ENCODE assay signal across 1 cellular context in the genomic region with DNA sequence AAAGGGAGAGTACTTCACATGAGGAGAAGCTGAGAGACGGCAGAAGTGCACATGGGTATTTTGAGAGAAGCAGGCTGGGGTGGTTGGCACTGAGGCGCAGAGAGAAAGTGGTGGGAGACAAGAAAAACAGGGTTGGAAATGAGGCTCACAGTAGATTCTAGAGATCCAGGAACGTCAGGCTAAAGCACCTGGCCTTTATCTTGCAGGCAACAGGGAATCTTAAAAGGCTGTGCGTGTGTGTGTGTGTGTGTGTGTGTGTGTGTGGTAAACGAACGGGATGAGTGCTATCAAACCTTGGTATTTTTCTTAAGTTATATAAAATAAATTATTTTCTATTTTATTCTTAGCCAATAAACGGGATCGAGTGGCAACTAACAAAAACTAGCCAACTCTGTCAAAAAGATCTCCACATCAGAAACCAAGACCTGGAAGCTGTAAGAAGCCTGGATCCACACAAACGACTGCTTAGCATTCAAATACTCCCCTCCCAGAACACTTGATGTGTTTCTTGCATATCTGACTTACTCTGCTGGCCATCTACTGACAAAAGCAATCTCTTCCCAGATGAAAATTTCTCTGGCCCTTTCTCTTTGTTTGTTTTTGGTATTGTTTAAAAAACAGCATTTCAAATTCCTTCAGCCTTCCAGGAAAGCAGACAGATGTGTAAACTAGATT.
TF ChIP-seq lines count a peak whose summit lies in the region.

No MANE protein-coding gene starts in this region.

TF ChIP-seq in GM23338, 12 proteins besides CTCF, POLR2A, EP300 and RAD21 (continued from another document):
- TF ChIP-seq, protein P1, sequence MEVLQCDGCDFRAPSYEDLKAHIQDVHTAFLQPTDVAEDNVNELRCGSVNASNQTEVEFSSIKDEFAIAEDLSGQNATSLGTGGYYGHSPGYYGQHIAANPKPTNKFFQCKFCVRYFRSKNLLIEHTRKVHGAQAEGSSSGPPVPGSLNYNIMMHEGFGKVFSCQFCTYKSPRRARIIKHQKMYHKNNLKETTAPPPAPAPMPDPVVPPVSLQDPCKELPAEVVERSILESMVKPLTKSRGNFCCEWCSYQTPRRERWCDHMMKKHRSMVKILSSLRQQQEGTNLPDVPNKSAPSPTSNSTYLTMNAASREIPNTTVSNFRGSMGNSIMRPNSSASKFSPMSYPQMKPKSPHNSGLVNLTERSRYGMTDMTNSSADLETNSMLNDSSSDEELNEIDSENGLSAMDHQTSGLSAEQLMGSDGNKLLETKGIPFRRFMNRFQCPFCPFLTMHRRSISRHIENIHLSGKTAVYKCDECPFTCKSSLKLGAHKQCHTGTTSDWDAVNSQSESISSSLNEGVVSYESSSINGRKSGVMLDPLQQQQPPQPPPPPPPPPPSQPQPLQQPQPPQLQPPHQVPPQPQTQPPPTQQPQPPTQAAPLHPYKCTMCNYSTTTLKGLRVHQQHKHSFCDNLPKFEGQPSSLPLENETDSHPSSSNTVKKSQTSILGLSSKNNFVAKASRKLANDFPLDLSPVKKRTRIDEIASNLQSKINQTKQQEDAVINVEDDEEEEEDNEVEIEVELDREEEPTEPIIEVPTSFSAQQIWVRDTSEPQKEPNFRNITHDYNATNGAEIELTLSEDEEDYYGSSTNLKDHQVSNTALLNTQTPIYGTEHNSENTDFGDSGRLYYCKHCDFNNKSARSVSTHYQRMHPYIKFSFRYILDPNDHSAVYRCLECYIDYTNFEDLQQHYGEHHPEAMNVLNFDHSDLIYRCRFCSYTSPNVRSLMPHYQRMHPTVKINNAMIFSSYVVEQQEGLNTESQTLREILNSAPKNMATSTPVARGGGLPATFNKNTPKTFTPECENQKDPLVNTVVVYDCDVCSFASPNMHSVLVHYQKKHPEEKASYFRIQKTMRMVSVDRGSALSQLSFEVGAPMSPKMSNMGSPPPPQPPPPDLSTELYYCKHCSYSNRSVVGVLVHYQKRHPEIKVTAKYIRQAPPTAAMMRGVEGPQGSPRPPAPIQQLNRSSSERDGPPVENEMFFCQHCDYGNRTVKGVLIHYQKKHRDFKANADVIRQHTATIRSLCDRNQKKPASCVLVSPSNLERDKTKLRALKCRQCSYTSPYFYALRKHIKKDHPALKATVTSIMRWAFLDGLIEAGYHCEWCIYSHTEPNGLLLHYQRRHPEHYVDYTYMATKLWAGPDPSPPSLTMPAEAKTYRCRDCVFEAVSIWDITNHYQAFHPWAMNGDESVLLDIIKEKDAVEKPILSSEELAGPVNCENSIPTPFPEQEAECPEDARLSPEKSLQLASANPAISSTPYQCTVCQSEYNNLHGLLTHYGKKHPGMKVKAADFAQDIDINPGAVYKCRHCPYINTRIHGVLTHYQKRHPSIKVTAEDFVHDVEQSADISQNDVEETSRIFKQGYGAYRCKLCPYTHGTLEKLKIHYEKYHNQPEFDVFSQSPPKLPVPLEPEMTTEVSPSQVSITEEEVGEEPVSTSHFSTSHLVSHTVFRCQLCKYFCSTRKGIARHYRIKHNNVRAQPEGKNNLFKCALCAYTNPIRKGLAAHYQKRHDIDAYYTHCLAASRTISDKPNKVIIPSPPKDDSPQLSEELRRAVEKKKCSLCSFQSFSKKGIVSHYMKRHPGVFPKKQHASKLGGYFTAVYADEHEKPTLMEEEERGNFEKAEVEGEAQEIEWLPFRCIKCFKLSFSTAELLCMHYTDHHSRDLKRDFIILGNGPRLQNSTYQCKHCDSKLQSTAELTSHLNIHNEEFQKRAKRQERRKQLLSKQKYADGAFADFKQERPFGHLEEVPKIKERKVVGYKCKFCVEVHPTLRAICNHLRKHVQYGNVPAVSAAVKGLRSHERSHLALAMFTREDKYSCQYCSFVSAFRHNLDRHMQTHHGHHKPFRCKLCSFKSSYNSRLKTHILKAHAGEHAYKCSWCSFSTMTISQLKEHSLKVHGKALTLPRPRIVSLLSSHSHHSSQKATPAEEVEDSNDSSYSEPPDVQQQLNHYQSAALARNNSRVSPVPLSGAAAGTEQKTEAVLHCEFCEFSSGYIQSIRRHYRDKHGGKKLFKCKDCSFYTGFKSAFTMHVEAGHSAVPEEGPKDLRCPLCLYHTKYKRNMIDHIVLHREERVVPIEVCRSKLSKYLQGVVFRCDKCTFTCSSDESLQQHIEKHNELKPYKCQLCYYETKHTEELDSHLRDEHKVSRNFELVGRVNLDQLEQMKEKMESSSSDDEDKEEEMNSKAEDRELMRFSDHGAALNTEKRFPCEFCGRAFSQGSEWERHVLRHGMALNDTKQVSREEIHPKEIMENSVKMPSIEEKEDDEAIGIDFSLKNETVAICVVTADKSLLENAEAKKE (CRISPR knock-in tag; IDR thresholded peaks at IDR 0.05): no peak
- TF ChIP-seq NANOG (IDR thresholded peaks at IDR 0.05; ENCODE audit: borderline replicate concordance) (no peak), ZNF331 (CRISPR knock-in tag; IDR thresholded peaks at IDR 0.05; ENCODE audit: low read depth) (no peak), EZH2phosphoT487 (IDR thresholded peaks at IDR 0.05; ENCODE audit: unreplicated experiment) (no peak), STAT1 (IDR thresholded peaks at IDR 0.05; ENCODE audit: unreplicated experiment) (no peak), EZH2 (IDR thresholded peaks at IDR 0.05; ENCODE audit: low read depth, unreplicated experiment) (no peak), CREB1 (CRISPR knock-in tag; IDR thresholded peaks at IDR 0.05; ENCODE audit: low read depth) (no peak), JUNB (IDR thresholded peaks at IDR 0.05; ENCODE audit: unreplicated experiment) (no peak), ZNF114 (CRISPR knock-in tag; IDR thresholded peaks at IDR 0.05) (no peak), POLR2AphosphoS5 (IDR thresholded peaks at IDR 0.05; ENCODE audit: low read depth) (no peak)
- TF ChIP-seq, protein P2, sequence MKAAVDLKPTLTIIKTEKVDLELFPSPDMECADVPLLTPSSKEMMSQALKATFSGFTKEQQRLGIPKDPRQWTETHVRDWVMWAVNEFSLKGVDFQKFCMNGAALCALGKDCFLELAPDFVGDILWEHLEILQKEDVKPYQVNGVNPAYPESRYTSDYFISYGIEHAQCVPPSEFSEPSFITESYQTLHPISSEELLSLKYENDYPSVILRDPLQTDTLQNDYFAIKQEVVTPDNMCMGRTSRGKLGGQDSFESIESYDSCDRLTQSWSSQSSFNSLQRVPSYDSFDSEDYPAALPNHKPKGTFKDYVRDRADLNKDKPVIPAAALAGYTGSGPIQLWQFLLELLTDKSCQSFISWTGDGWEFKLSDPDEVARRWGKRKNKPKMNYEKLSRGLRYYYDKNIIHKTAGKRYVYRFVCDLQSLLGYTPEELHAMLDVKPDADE (IDR thresholded peaks at IDR 0.05): no peak
